ENCODE assay signal across 27 cellular contexts in the genomic region with DNA sequence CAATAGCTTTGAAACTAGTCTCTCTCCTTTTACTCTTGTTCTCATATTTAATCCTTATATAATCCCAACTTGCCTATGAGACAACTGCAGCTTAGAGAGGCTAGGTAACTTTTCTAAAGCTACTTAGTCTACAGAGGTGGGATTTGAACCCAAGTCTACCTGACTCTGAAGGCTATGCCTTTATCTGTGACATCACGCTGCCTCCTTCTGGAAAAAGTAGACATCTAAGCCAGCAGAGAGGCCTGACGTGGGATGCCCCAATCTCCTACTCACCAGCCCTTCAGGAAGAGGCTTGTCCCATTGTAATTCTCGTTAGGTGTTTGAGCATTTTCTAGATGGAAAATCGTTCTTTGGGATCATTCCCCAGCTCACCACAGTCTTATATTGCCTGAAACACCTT.
"Had no signal": no experiment of that assay in that cellular context is flagged by ENCODE, and none has a peak within 500 bp of the region (broad histone marks: within the 10 kb centered on the region; RNA-seq: fewer than 3 reads in every experiment).

No MANE protein-coding gene starts in this region.

- H3K27me3 Mint-ChIP-seq: type B pancreatic cell had no signal

- H3K27ac Mint-ChIP-seq: immature natural killer cell; memory B cell; natural killer cell treated with Interleukin-12 subunit alpha and Interleukin-12 subunit beta and Interleukin-15 and Interleukin-18, amount 100 ng/mL, for 72 hours; neural progenitor cell; type B pancreatic cell had no signal

- H3K27me3 ChIP-seq: esophagus muscularis mucosa, gastroesophageal sphincter, neural progenitor cell, ovary, right atrium auricular region, sigmoid colon, suprapubic skin, thyroid gland, uterus had no signal

- H3K36me3 Mint-ChIP-seq: immature natural killer cell; memory B cell; natural killer cell treated with Interleukin-12 subunit alpha and Interleukin-12 subunit beta and Interleukin-15 and Interleukin-18, amount 100 ng/mL, for 72 hours; neural progenitor cell had no signal

- H3K4me3 ChIP-seq: coronary artery, esophagus muscularis mucosa, gastroesophageal sphincter, left ventricle myocardium inferior, lower lobe of right lung, neural progenitor cell, ovary, right atrium auricular region, sigmoid colon, skin epidermis, suprapubic skin, thyroid gland, uterus had no signal

- H2AFZ ChIP-seq: neural progenitor cell had no signal

- H3K4me2 ChIP-seq: neural progenitor cell had no signal

- H3K4me1 ChIP-seq: esophagus muscularis mucosa, gastroesophageal sphincter, left ventricle myocardium inferior, right atrium auricular region, sigmoid colon, suprapubic skin, thyroid gland, uterus had no signal

- H3K27ac ChIP-seq: coronary artery, epithelial cell of prostate, esophagus muscularis mucosa, gastroesophageal sphincter, left ventricle myocardium inferior, lower lobe of right lung, neural progenitor cell, ovary, right atrium auricular region, sigmoid colon, skin epidermis, suprapubic skin, thyroid gland, uterus had no signal

- H3K4me1 Mint-ChIP-seq: immature natural killer cell, memory B cell had no signal

- H3K9me3 ChIP-seq: esophagus muscularis mucosa, gastroesophageal sphincter, lower lobe of right lung, ovary, right atrium auricular region, sigmoid colon, suprapubic skin, thyroid gland, uterus had no signal

- ATAC-seq: gastroesophageal sphincter; left cardiac atrium; lower lobe of right lung; natural killer cell treated with Interleukin-12 subunit alpha and Interleukin-12 subunit beta and Interleukin-15 and Interleukin-18, amount 100 ng/mL, for 72 hours; stimulated activated naive CD8-positive, alpha-beta T cell treated with anti-CD3 and anti-CD28 coated beads, Interleukin-15, Interleukin-2, amounts not matched to agents 100 U/mL and 50 U/mL, for 24 hours had no signal

- H3K4me3 Mint-ChIP-seq: immature natural killer cell; memory B cell; natural killer cell treated with Interleukin-12 subunit alpha and Interleukin-12 subunit beta and Interleukin-15 and Interleukin-18, amount 100 ng/mL, for 72 hours; neural progenitor cell; type B pancreatic cell had no signal

- DNase-seq: effector memory CD4-positive, alpha-beta T cell; glutamatergic neuron; immature natural killer cell; kidney; left cardiac atrium; left ventricle myocardium inferior; lower lobe of right lung; midbrain; nucleus accumbens; ovary; stimulated activated CD4-positive, alpha-beta T cell treated with anti-CD3 and anti-CD28 coated beads, Interleukin-12 subunit alpha, Interleukin-12 subunit beta, amount 100 ng/mL, for 4 hours; stimulated activated CD4-positive, alpha-beta T cell treated with anti-CD3 and anti-CD28 coated beads, Interleukin-2, amount 100 ng/mL, for 48 hours; stimulated activated naive CD8-positive, alpha-beta T cell treated with anti-CD3 and anti-CD28 coated beads, Interleukin-15, Interleukin-2, amounts not matched to agents 100 U/mL and 50 U/mL, for 24 hours; thyroid gland; uterus had no signal

- H3K9ac ChIP-seq: neural progenitor cell had no signal

- H3K9me3 Mint-ChIP-seq: memory B cell; natural killer cell treated with Interleukin-12 subunit alpha and Interleukin-12 subunit beta and Interleukin-15 and Interleukin-18, amount 100 ng/mL, for 72 hours; neural progenitor cell; type B pancreatic cell had no signal

- H3K36me3 ChIP-seq: esophagus muscularis mucosa, gastroesophageal sphincter, left ventricle myocardium inferior, lower lobe of right lung, neural progenitor cell, ovary, right atrium auricular region, sigmoid colon, suprapubic skin, thyroid gland, uterus had no signal
